ENCODE assay signal across 17 cellular contexts in the genomic region with DNA sequence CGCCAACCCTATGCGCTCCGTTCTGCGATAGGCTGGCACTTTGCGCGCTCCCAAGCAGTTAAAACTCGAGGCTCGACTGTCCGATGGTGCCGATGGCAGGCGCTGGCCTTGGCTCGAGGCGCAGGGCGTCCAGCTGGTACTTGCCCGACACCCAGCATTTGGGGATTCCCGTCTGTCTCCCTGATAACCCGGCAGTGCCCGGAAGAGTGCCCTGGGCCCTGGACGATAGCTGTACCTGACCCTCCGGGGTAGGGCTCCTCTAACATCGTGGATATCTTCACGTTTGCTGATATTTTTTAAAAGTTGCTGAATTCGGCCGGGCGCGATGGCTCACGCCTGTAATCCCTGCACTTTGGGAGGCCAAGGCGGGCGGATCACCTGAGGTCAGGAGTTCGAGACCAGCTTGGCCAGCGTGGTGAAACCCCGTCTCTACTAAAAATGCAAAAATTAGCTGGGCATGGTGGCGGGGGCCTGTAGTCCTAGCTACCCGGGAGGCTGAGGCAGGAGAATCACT. TPM values are rescaled to one million over a fixed set of nuclear protein-coding genes. Genes with fewer than 3 reads are reported as not detected.
DNase-seq lines count a peak whose midpoint lies in the region; FAIRE-seq and TF ChIP-seq lines count a peak whose summit lies in the region.
"Had no signal": no experiment of that assay in that cellular context is flagged by ENCODE, and none has a peak within 500 bp of the region (broad histone marks: within the 10 kb centered on the region; RNA-seq: fewer than 3 reads in every experiment).

No MANE protein-coding gene starts in this region.

- H2BK120ac ChIP-seq in H1 (replicated peaks; ENCODE audit: low read depth, low read length): no peak overlapping the region

- peak overlapping the region; percentile 48 for H3K4me3 Mint-ChIP-seq in T-helper 1 cell treated with Interleukin-12 subunit alpha and Interleukin-12 subunit beta and Interleukin-4 antibody, amounts not matched to agents 30 μg/mL and 1 μg/mL, for 36 hours
- H3K4me3 Mint-ChIP-seq in nephron progenitor cell: peak overlapping the region; percentile 65

- no peak for TF ChIP-seq POLR2A in H1 (IDR thresholded peaks at IDR 0.05; ENCODE audit: control extremely low read depth in 1 of 2, low read depth in 2 of 2, low read length in 2 of 2)

- H3K4me1 ChIP-seq in HUES48 (ENCODE audit: control insufficient read depth, insufficient read depth, low read length): peaks cover 4% of the 10 kb centered on the region
- no peaks in the 10 kb centered on the region; a peak in 1 of 7 replicates for H3K4me1 ChIP-seq in H1 (replicated peaks in 1 of 4; ENCODE audit: control insufficient read depth in 3 of 4, insufficient read depth in 4 of 4, low read length in 3 of 4)

- H4K5ac ChIP-seq in H1 (ENCODE audit: insufficient read length, low read depth, low read length): peak overlapping the region; percentile 16

- TF ChIP-seq EP300 in H1 (IDR thresholded peaks at IDR 0.05; ENCODE audit: borderline replicate concordance in 1 of 2, low read depth in 2 of 2, low read length in 2 of 2): no peak

- POLR2A ChIA-PET in H1 (lab: Charles Lee; ENCODE audit: partially characterized antibody): no interaction called here

- H3K27ac Mint-ChIP-seq in T-helper 1 cell treated with Interleukin-12 subunit alpha and Interleukin-12 subunit beta and Interleukin-4 antibody, amounts not matched to agents 30 μg/mL and 1 μg/mL, for 36 hours: no peak overlapping the region
- no peak overlapping the region for H3K27ac Mint-ChIP-seq in nephron progenitor cell

- no peak overlapping the region for H3K18ac ChIP-seq in H1 (ENCODE audit: extremely low read depth, low read length)

- no peak overlapping the region for H2BK20ac ChIP-seq in H1 (ENCODE audit: low read length)

- H3K9me3 ChIP-seq in HUES48 (ENCODE audit: control insufficient read depth, insufficient read depth, low read length) (no peaks in the 10 kb centered on the region), H1 (ENCODE audit: insufficient read depth in 2 of 2, low read depth in 1 of 2, low read length in 1 of 2) (no peaks in the 10 kb centered on the region)
- H3K9me3 ChIP-seq: spleen had no signal

- H4K91ac ChIP-seq in H1 (replicated peaks; ENCODE audit: insufficient read length, low read length): no peak overlapping the region

- no peak overlapping the region for H3K23ac ChIP-seq in H1 (ENCODE audit: insufficient read length)

- TF ChIP-seq RAD21 in H1 (IDR thresholded peaks at IDR 0.05 in 1 of 2, conservative IDR thresholded peaks at IDR 0.05 in 1 of 2; ENCODE audit: low read depth in 2 of 2, low read length in 2 of 2): no peak

- no peak overlapping the region for H2AK5ac ChIP-seq in H1 (ENCODE audit: low read depth, low read length)

- no peaks in the 10 kb centered on the region for H3K79me1 ChIP-seq in H1 (ENCODE audit: low read depth, low read length)

- no peak overlapping the region for H3K56ac ChIP-seq in H1 (replicated peaks; ENCODE audit: insufficient read length, low read depth, low read length)

- H3K27ac ChIP-seq in HUES48 (ENCODE audit: low read depth, low read length): no peak overlapping the region
- H3K27ac ChIP-seq in H1 (ENCODE audit: low read depth, low read length): no peak overlapping the region
- H3K27ac ChIP-seq: 22Rv1, spleen had no signal

- peak overlapping the region; percentile 54 to 88 for H3K4me2 ChIP-seq in H1 (ENCODE audit: insufficient read depth in 1 of 2, low read depth in 2 of 2, low read length in 2 of 2)

- FAIRE-seq in H1 (lab: Jason Lieb, UNC): no peak
- FAIRE-seq: islet of Langerhans, K562, TTC549 had no signal

- no peak overlapping the region for H3K4ac ChIP-seq in H1 (replicated peaks; ENCODE audit: insufficient read length, low read depth, low read length)

- H3K9ac ChIP-seq in HUES48 (ENCODE audit: low read depth, low read length) (no peak overlapping the region), H1 (replicated peaks in 1 of 4; ENCODE audit: extremely low read depth in 1 of 4, low read depth in 3 of 4, low read length in 3 of 4) (no peak overlapping the region)

- WGBS in H1 (ENCODE audit: extremely low coverage in 1 of 2, insufficient coverage in 1 of 2, insufficient read length in 1 of 2, insufficient replicate concordance in 2 of 2, low coverage in 1 of 2, low lambda C conversion rate in 2 of 2, missing lambda C conversion rate in 1 of 2), 2 experiments: 94% methylated on average over 24 of the region's 34 CpGs; no CpG with 5 or more reads in 1 of the 2 experiments

- no peak overlapping the region for H2BK15ac ChIP-seq in H1 (ENCODE audit: low read length)

- H3K27me3 Mint-ChIP-seq in T-helper 1 cell treated with Interleukin-12 subunit alpha and Interleukin-12 subunit beta and Interleukin-4 antibody, amounts not matched to agents 30 μg/mL and 1 μg/mL, for 36 hours (ENCODE audit: low read depth): peaks cover 45% of the 10 kb centered on the region
- H3K27me3 Mint-ChIP-seq in nephron progenitor cell (ENCODE audit: low read depth, poor library complexity): peaks cover 54% of the 10 kb centered on the region

- H2BK12ac ChIP-seq in H1 (ENCODE audit: low read depth, low read length): no peak overlapping the region

- H3K36me3 Mint-ChIP-seq in T-helper 1 cell treated with Interleukin-12 subunit alpha and Interleukin-12 subunit beta and Interleukin-4 antibody, amounts not matched to agents 30 μg/mL and 1 μg/mL, for 36 hours (ENCODE audit: low read depth): no peaks in the 10 kb centered on the region
- H3K36me3 Mint-ChIP-seq in nephron progenitor cell (ENCODE audit: low read depth): no peaks in the 10 kb centered on the region

- H3K9me3 Mint-ChIP-seq in T-helper 1 cell treated with Interleukin-12 subunit alpha and Interleukin-12 subunit beta and Interleukin-4 antibody, amounts not matched to agents 30 μg/mL and 1 μg/mL, for 36 hours: no peaks in the 10 kb centered on the region
- H3K9me3 Mint-ChIP-seq in nephron progenitor cell: no peaks in the 10 kb centered on the region

- CTCF ChIA-PET in H1 (lab: Charles Lee; ENCODE audit: partially characterized antibody): interaction anchor here (0.7 to 4.2 kb wide), 16 partner anchors 10 to 324 kb away, joined by 3 to 55 read pairs (median 5); a partner anchor contains a TSS

- peaks cover 2% of the 10 kb centered on the region for H3K4me1 Mint-ChIP-seq in T-helper 1 cell treated with Interleukin-12 subunit alpha and Interleukin-12 subunit beta and Interleukin-4 antibody, amounts not matched to agents 30 μg/mL and 1 μg/mL, for 36 hours (ENCODE audit: low read depth)
- peaks cover 6% of the 10 kb centered on the region for H3K4me1 Mint-ChIP-seq in nephron progenitor cell

- TF ChIP-seq CTCF in H1 (IDR thresholded peaks at IDR 0.05; ENCODE audit: control extremely low read depth in 1 of 3, insufficient read depth in 1 of 3, low read depth in 1 of 3, low read length in 3 of 3): no peak
- no peak for TF ChIP-seq CTCF in nephron progenitor cell (IDR thresholded peaks at IDR 0.05)

- H3K23me2 ChIP-seq in H1 (ENCODE audit: low read depth, low read length): peaks cover 5% of the 10 kb centered on the region; the same call in 1 of the 2 replicates

- no peak for DNase-seq in T-helper 1 cell
- no peak for DNase-seq in H1 (ENCODE audit: low read depth in 1 of 2, low spot score in 2 of 2)
- no peak for DNase-seq in nephron progenitor cell
- DNase-seq in NCI-H1930 (lab: John Stamatoyannopoulos, UW): no peak
- DNase-seq in stimulated activated CD4-positive, alpha-beta T cell treated with anti-CD3 and anti-CD28 coated beads, Interleukin-1b, Interleukin-23, amount 100 ng/mL, for 48 hours: no peak
- DNase-seq in stimulated activated CD4-positive, alpha-beta T cell treated with anti-CD3 and anti-CD28 coated beads, Interleukin-2, amount 100 ng/mL, for 24 hours: no peak
- DNase-seq: DMS79, foreskin melanocyte, HCEC 1CT had no signal

- H2AFZ ChIP-seq in H1 (ENCODE audit: low read length): peak overlapping the region; percentile 92; the same call in 1 of the 2 replicates

- no peak overlapping the region for H3K14ac ChIP-seq in H1 (ENCODE audit: insufficient read length)

- H3K27me3 ChIP-seq in HUES48 (ENCODE audit: control insufficient read depth, insufficient read depth, low read length) (peaks cover 46% of the 10 kb centered on the region), H1 (replicated peaks in 1 of 4; ENCODE audit: control insufficient read depth in 3 of 4, extremely low read depth in 1 of 4, insufficient read depth in 3 of 4, low read length in 3 of 4) (peaks cover 0 to 25% (median 18%) of the 10 kb centered on the region in 4 experiments; a peak in 6 of 7 replicates)

- no peaks in the 10 kb centered on the region for H3K36me3 ChIP-seq in HUES48 (ENCODE audit: control insufficient read depth, insufficient read depth, low read length)
- no peaks in the 10 kb centered on the region for H3K36me3 ChIP-seq in H1 (ENCODE audit: control insufficient read depth in 2 of 4, insufficient read depth in 4 of 4, low read length in 3 of 4)
- H3K36me3 ChIP-seq: spleen had no signal

- H3K4me3 ChIP-seq in HUES48 (ENCODE audit: low read depth, low read length) (peak overlapping the region; percentile 56), H1 (ENCODE audit: extremely low read depth in 1 of 4, insufficient read depth in 2 of 4, low read depth in 3 of 4, low read length in 4 of 4) (peak overlapping the region; percentile 23 to 60 (median 42); a peak in 5 of 8 replicates)
- H3K4me3 ChIP-seq: K562 had no signal

- H3K79me2 ChIP-seq in H1 (ENCODE audit: control insufficient read depth in 1 of 2, insufficient read depth in 2 of 2, low read length in 2 of 2): no peaks in the 10 kb centered on the region

- H2BK5ac ChIP-seq in H1 (ENCODE audit: low read depth, low read length): no peak overlapping the region

- H4K20me1 ChIP-seq in H1 (replicated peaks in 1 of 2; ENCODE audit: control insufficient read depth in 1 of 2, insufficient read depth in 2 of 2, low read length in 2 of 2): peaks cover 0 to 2% of the 10 kb centered on the region in 2 experiments

- H4K8ac ChIP-seq in H1 (ENCODE audit: extremely low read depth, insufficient read depth, low read length): no peak overlapping the region

RNA-seq across cellular contexts. Expression of a gene that starts 0.9 kb away (rescaled TPM):
- total RNA-seq in H1 (2021; fragmentation: NEBNext Ultra II Directional; extraction: Animal tissue kit (Norgen Biotek cat#: 25700)): 7.8 and 9.1 TPM in 2 replicates
- polyA plus RNA-seq in H1 (2011; rRNA removed): 1.7 and 1.8 TPM in 2 replicates
- polyA plus RNA-seq in H1 (2011; cell fraction: cytosol; rRNA removed): 2.3 TPM
- polyA plus RNA-seq in H1 (2011; cell fraction: nucleus; rRNA removed): 2.2 TPM
- 3.3 to 4.0 TPM (median 3.5 TPM) in 4 replicates for polyA plus RNA-seq in H1 (2012, experiment 1 of 2)
- polyA plus RNA-seq in H1 (2012, experiment 2 of 2): 2.0 TPM
- 9.0 TPM for polyA plus RNA-seq in H1 (2013, experiment 1 of 2)
- polyA plus RNA-seq in H1 (2013, experiment 2 of 2): 10.0 TPM
- 4.3 and 5.9 TPM in 2 replicates for polyA minus RNA-seq in H1 (2011; rRNA and poly(A)+ RNA removed)
- polyA minus RNA-seq in H1 (2011; cell fraction: cytosol; rRNA and poly(A)+ RNA removed): 2.6 TPM
- polyA minus RNA-seq in H1 (2011; cell fraction: nucleus; rRNA and poly(A)+ RNA removed): 2.1 TPM
- total RNA-seq: K562, spleen, subcutaneous adipose tissue had no signal
- polyA plus RNA-seq: K562 had no signal

RNA-seq across cellular contexts. Expression of a gene that starts 47.4 kb away (rescaled TPM):
- total RNA-seq in H1 (2021; fragmentation: NEBNext Ultra II Directional; extraction: Animal tissue kit (Norgen Biotek cat#: 25700)): 31.7 and 33.2 TPM in 2 replicates
- polyA plus RNA-seq in H1 (2011; rRNA removed): 5.6 and 5.8 TPM in 2 replicates
- 10.3 TPM for polyA plus RNA-seq in H1 (2011; cell fraction: cytosol; rRNA removed)
- 7.8 TPM for polyA plus RNA-seq in H1 (2011; cell fraction: nucleus; rRNA removed)
- 8.5 to 15.7 TPM (median 11.1 TPM) in 4 replicates for polyA plus RNA-seq in H1 (2012, experiment 1 of 2)
- 2.2 TPM for polyA plus RNA-seq in H1 (2012, experiment 2 of 2)
- 24.1 TPM for polyA plus RNA-seq in H1 (2013, experiment 1 of 2)
- polyA plus RNA-seq in H1 (2013, experiment 2 of 2): 28.8 TPM
- 10.0 and 11.9 TPM in 2 replicates for polyA minus RNA-seq in H1 (2011; rRNA and poly(A)+ RNA removed)
- 17.8 TPM for polyA minus RNA-seq in H1 (2011; cell fraction: cytosol; rRNA and poly(A)+ RNA removed)
- 47.7 TPM for polyA minus RNA-seq in H1 (2011; cell fraction: nucleus; rRNA and poly(A)+ RNA removed)
